ENCODE assay signal across 16 cellular contexts in genomic region chr19:1284293-1284978, GRCh38. TPM values are rescaled to one million over a fixed set of nuclear protein-coding genes. Genes with fewer than 3 reads are reported as not detected.
A peak's percentile ranks its signal among the peaks of the same experiment; 100 is the strongest.
DNase-seq lines count a peak whose midpoint lies in the region; ATAC-seq, FAIRE-seq and TF ChIP-seq lines count a peak whose summit lies in the region.
"Had no signal": no experiment of that assay in that cellular context is flagged by ENCODE, and none has a peak within 500 bp of the region (broad histone marks: within the 10 kb centered on the region; RNA-seq: fewer than 3 reads in every experiment).

No MANE protein-coding gene starts in this region.

- POLR2A ChIA-PET in T-cell (lab: Charles Lee) = no interaction called here

- peak overlapping the region; percentile 16 for H3K4me3 Mint-ChIP-seq in activated naive CD4-positive, alpha-beta T cell treated with anti-CD3 and anti-CD28 coated beads, Interleukin-2, amount 10 ng/mL, durations not matched to agents 7 days and 5 days
- H3K4me3 Mint-ChIP-seq in activated naive CD4-positive, alpha-beta T cell treated with anti-CD3 and anti-CD28 coated beads for 36 hours = no peak overlapping the region
- peak overlapping the region; percentile 25 to 62 (median 26) for H3K4me3 Mint-ChIP-seq in T-cell
- peak overlapping the region; percentile 72 for H3K4me3 Mint-ChIP-seq in glutamatergic neuron (ENCODE audit: unreplicated experiment)

- H3K9me3 Mint-ChIP-seq in activated naive CD4-positive, alpha-beta T cell treated with anti-CD3 and anti-CD28 coated beads, Interleukin-2, amount 10 ng/mL, durations not matched to agents 7 days and 5 days = no peaks in the 10 kb centered on the region
- no peaks in the 10 kb centered on the region for H3K9me3 Mint-ChIP-seq in activated naive CD4-positive, alpha-beta T cell treated with anti-CD3 and anti-CD28 coated beads for 36 hours
- H3K9me3 Mint-ChIP-seq in T-cell (no peaks in the 10 kb centered on the region), glutamatergic neuron (ENCODE audit: unreplicated experiment) (peaks cover 6% of the 10 kb centered on the region)

- WGBS in small intestine, 3 donors = 17 to 55% (median 32%) methylated on average over 20 of the region's 20 CpGs

- no peak for DNase-seq in activated naive CD4-positive, alpha-beta T cell treated with anti-CD3 and anti-CD28 coated beads, Interleukin-2, amount 10 ng/mL, durations not matched to agents 7 days and 5 days
- DNase-seq in activated naive CD4-positive, alpha-beta T cell treated with anti-CD3 and anti-CD28 coated beads for 36 hours = no peak
- DNase-seq in T-cell (no peak), glutamatergic neuron (no peak), small intestine (peak; percentile 92), caudate nucleus (lab: John Stamatoyannopoulos, UW) (no peak)
- DNase-seq: activated CD4-positive, CD25-positive, alpha-beta regulatory T cell treated with anti-CD3 and anti-CD28 coated beads, Interleukin-2, amount 50 U/mL, for 72 hours; activated effector memory CD4-positive, alpha-beta T cell treated with anti-CD3 and anti-CD28 coated beads, Interleukin-2, amount 50 U/mL, for 16 hours; central memory CD4-positive, alpha-beta T cell; DMS79 treated with DMSO at 0.1 percent for 48 hours; GOT3; mammary epithelial cell had no signal

- TF ChIP-seq CTCF in glutamatergic neuron (IDR thresholded peaks at IDR 0.05; ENCODE audit: partially characterized antibody, unreplicated experiment) = no peak

- no peaks in the 10 kb centered on the region for H3K9me3 ChIP-seq in small intestine (ENCODE audit: control insufficient read depth, low read depth)
- H3K9me3 ChIP-seq: prostate gland had no signal

- no peak overlapping the region for H3K27ac Mint-ChIP-seq in activated naive CD4-positive, alpha-beta T cell treated with anti-CD3 and anti-CD28 coated beads, Interleukin-2, amount 10 ng/mL, durations not matched to agents 7 days and 5 days
- no peak overlapping the region for H3K27ac Mint-ChIP-seq in activated naive CD4-positive, alpha-beta T cell treated with anti-CD3 and anti-CD28 coated beads for 36 hours
- H3K27ac Mint-ChIP-seq in T-cell = peak overlapping the region in 1 of 2 donors; percentile 15
- peak overlapping the region; percentile 86 for H3K27ac Mint-ChIP-seq in glutamatergic neuron (ENCODE audit: unreplicated experiment)

- CTCF ChIA-PET in activated naive CD4-positive, alpha-beta T cell treated with anti-CD3 and anti-CD28 coated beads, Interleukin-2, amount 10 ng/mL, durations not matched to agents 7 days and 5 days (lab: Charles Lee) = no interaction called here
- CTCF ChIA-PET in activated naive CD4-positive, alpha-beta T cell treated with anti-CD3 and anti-CD28 coated beads for 36 hours (lab: Charles Lee) = no interaction called here
- CTCF ChIA-PET in T-cell (lab: Charles Lee) = no interaction called here

- H3K27me3 Mint-ChIP-seq in activated naive CD4-positive, alpha-beta T cell treated with anti-CD3 and anti-CD28 coated beads, Interleukin-2, amount 10 ng/mL, durations not matched to agents 7 days and 5 days = peaks cover 65% of the 10 kb centered on the region
- H3K27me3 Mint-ChIP-seq in activated naive CD4-positive, alpha-beta T cell treated with anti-CD3 and anti-CD28 coated beads for 36 hours (ENCODE audit: low read depth) = peaks cover 28% of the 10 kb centered on the region
- H3K27me3 Mint-ChIP-seq in T-cell (peaks cover 18 to 31% of the 10 kb centered on the region in 2 donors), glutamatergic neuron (ENCODE audit: unreplicated experiment) (peaks cover 17% of the 10 kb centered on the region)

- peak overlapping the region; percentile 18 to 46 for H3K4me3 ChIP-seq in small intestine (ENCODE audit: low read depth in 1 of 2, low read length in 2 of 2)
- H3K4me3 ChIP-seq: prostate gland had no signal

- H3K36me3 Mint-ChIP-seq in activated naive CD4-positive, alpha-beta T cell treated with anti-CD3 and anti-CD28 coated beads, Interleukin-2, amount 10 ng/mL, durations not matched to agents 7 days and 5 days = peaks cover 11% of the 10 kb centered on the region
- peaks cover 6% of the 10 kb centered on the region for H3K36me3 Mint-ChIP-seq in activated naive CD4-positive, alpha-beta T cell treated with anti-CD3 and anti-CD28 coated beads for 36 hours (ENCODE audit: low read depth)
- H3K36me3 Mint-ChIP-seq in T-cell (peaks cover 9% of the 10 kb centered on the region), glutamatergic neuron (ENCODE audit: unreplicated experiment) (no peaks in the 10 kb centered on the region)

- intact Hi-C loops in activated naive CD4-positive, alpha-beta T cell treated with anti-CD3 and anti-CD28 coated beads for 36 hours (cut with micrococcal nuclease) = no loop called here

- H3K27ac ChIP-seq in small intestine (ENCODE audit: low read depth in 1 of 2, low read length in 1 of 2) = peak overlapping the region; percentile 82 to 99
- no peak overlapping the region for H3K27ac ChIP-seq in caudate nucleus (ENCODE audit: low read depth, low read length)
- H3K27ac ChIP-seq: HL-60, prostate gland had no signal

- peaks cover 15% of the 10 kb centered on the region for H3K4me1 Mint-ChIP-seq in activated naive CD4-positive, alpha-beta T cell treated with anti-CD3 and anti-CD28 coated beads, Interleukin-2, amount 10 ng/mL, durations not matched to agents 7 days and 5 days
- H3K4me1 Mint-ChIP-seq in activated naive CD4-positive, alpha-beta T cell treated with anti-CD3 and anti-CD28 coated beads for 36 hours (ENCODE audit: low read depth) = peaks cover 10% of the 10 kb centered on the region
- H3K4me1 Mint-ChIP-seq in T-cell = peaks cover 12 to 20% (median 17%) of the 10 kb centered on the region in 3 donors
- H3K4me1 Mint-ChIP-seq in glutamatergic neuron (ENCODE audit: low read depth, unreplicated experiment) = peaks cover 8% of the 10 kb centered on the region

- H3K36me3 ChIP-seq in small intestine (ENCODE audit: control insufficient read depth in 2 of 2, insufficient read depth in 2 of 2, low read length in 2 of 2) = no peaks in the 10 kb centered on the region
- H3K36me3 ChIP-seq: prostate gland had no signal

- ATAC-seq in T-cell (replicated peaks in 1 of 4) (no peak), HG02973 (IDR thresholded peaks at IDR 0.05; ENCODE audit: unreplicated experiment) (no peak), GM21737 (IDR thresholded peaks at IDR 0.05; ENCODE audit: unreplicated experiment) (no peak)

- peaks cover 0 to 11% of the 10 kb centered on the region in 2 donors for H3K27me3 ChIP-seq in small intestine (ENCODE audit: control insufficient read depth in 2 of 2, insufficient read depth in 2 of 2, low read length in 2 of 2)

- H3K4me1 ChIP-seq in small intestine (ENCODE audit: control insufficient read depth in 2 of 2, insufficient read depth in 1 of 2, low read depth in 1 of 2, low read length in 1 of 2) = no peaks in the 10 kb centered on the region
- H3K4me1 ChIP-seq: prostate gland had no signal

- no peak for FAIRE-seq in small intestine (lab: Jason Lieb, UNC)

RNA-seq across cellular contexts. Expression of gene EFNA2, which starts 1.2 kb away (rescaled TPM):
- not detected for total RNA-seq in activated naive CD4-positive, alpha-beta T cell treated with anti-CD3 and anti-CD28 coated beads for 36 hours
- total RNA-seq in T-cell (under 1 TPM in 1 of 5 donors, not detected in 4; 0.38 TPM), glutamatergic neuron (ENCODE audit: unreplicated experiment) (61.4 TPM)
- 10 to 100 TPM; 17.7 to 31.3 (median 27.9) TPM for polyA plus RNA-seq in small intestine
- total RNA-seq: prostate gland had no signal
- polyA plus RNA-seq: mammary epithelial cell had no signal

RNA-seq across cellular contexts. Expression of gene FAM174C, which starts 9.1 kb away (rescaled TPM):
- 10 to 100 TPM; 62.8 to 65.3 TPM for total RNA-seq in activated naive CD4-positive, alpha-beta T cell treated with anti-CD3 and anti-CD28 coated beads for 36 hours
- total RNA-seq in T-cell (10 to 100 TPM; 42.1 to 69.8 (median 60.4) TPM), glutamatergic neuron (ENCODE audit: unreplicated experiment) (17.3 TPM)
- polyA plus RNA-seq in small intestine = 100 to 1,000 TPM in 1 of 3 donors, 10 to 100 TPM in 2; 80.6 to 118 (median 84.1) TPM

RNA-seq across cellular contexts. Expression of gene CIRBP, which starts 15.3 kb away (rescaled TPM):
- total RNA-seq in activated naive CD4-positive, alpha-beta T cell treated with anti-CD3 and anti-CD28 coated beads for 36 hours = 100 to 1,000 TPM; 167 to 183 TPM
- 100 to 1,000 TPM; 477 to 682 (median 657) TPM for total RNA-seq in T-cell
- total RNA-seq in glutamatergic neuron (ENCODE audit: unreplicated experiment) = 341 TPM
- 100 to 1,000 TPM; 250 to 377 (median 368) TPM for polyA plus RNA-seq in small intestine

RNA-seq across cellular contexts. Expression of gene MIDN, which starts 36.1 kb away (rescaled TPM):
- total RNA-seq in activated naive CD4-positive, alpha-beta T cell treated with anti-CD3 and anti-CD28 coated beads for 36 hours = 10 to 100 TPM; 50.1 to 52.9 TPM
- total RNA-seq in T-cell (100 to 1,000 TPM in 1 of 5 donors, 10 to 100 TPM in 4; 54.0 to 161 (median 66.9) TPM), glutamatergic neuron (ENCODE audit: unreplicated experiment) (325 TPM)
- 10 to 100 TPM; 28.1 to 35.4 (median 30.6) TPM for polyA plus RNA-seq in small intestine

RNA-seq across cellular contexts. Expression of gene ATP5F1D, which starts 42.9 kb away (rescaled TPM):
- total RNA-seq in activated naive CD4-positive, alpha-beta T cell treated with anti-CD3 and anti-CD28 coated beads for 36 hours = 100 to 1,000 TPM; 153 TPM
- total RNA-seq in T-cell = 100 to 1,000 TPM; 117 to 233 (median 155) TPM
- total RNA-seq in glutamatergic neuron (ENCODE audit: unreplicated experiment) = 129 TPM
- 100 to 1,000 TPM; 310 to 823 (median 675) TPM for polyA plus RNA-seq in small intestine

Comparison
In these comparisons a context has a peak if more than half of its experiments do, and no peak if none do; other contexts are left out.
1. RNA of gene EFNA2, which starts 1.2 kb away (total RNA-seq): 61.4 TPM in glutamatergic neuron (single experiment); not detected in activated naive CD4-positive, alpha-beta T cell treated with anti-CD3 and anti-CD28 coated beads for 36 hours and 0.38 TPM in T-cell; every median in the first group is over 10 times any median in the second.